In genomic region chr3:37863949-37864822, GRCh38 we compare ENCODE assay signal across 10 cellular contexts. TPM values are rescaled to one million over a fixed set of nuclear protein-coding genes. Genes with fewer than 3 reads are reported as not detected.
A peak's percentile ranks its signal among the peaks of the same experiment; 100 is the strongest.
DNase-seq lines count a peak whose midpoint lies in the region; ATAC-seq and TF ChIP-seq lines count a peak whose summit lies in the region.
"Had no signal": no experiment of that assay in that cellular context is flagged by ENCODE, and none has a peak within 500 bp of the region (broad histone marks: within the 10 kb centered on the region; RNA-seq: fewer than 3 reads in every experiment).

No MANE protein-coding gene starts in this region.

- peaks cover 12% of the 10 kb centered on the region for H3K79me1 ChIP-seq in trophoblast cell (ENCODE audit: low read length)

- no CpG with 5 or more reads among the region's 5 CpGs for WGBS in trophoblast cell (ENCODE audit: extremely low coverage, insufficient coverage, insufficient read length)

- H3K4ac ChIP-seq in trophoblast cell (ENCODE audit: low read depth, low read length): no peak overlapping the region

- peak overlapping the region; percentile 29 for H3K18ac ChIP-seq in trophoblast cell (ENCODE audit: low read length)

- no peak overlapping the region for H4K8ac ChIP-seq in trophoblast cell (ENCODE audit: low read depth, low read length)

- H3K27me3 ChIP-seq in trophoblast cell (ENCODE audit: insufficient read depth, low read length): no peaks in the 10 kb centered on the region
- H3K27me3 ChIP-seq: foreskin keratinocyte had no signal

- no peak overlapping the region for H2AK5ac ChIP-seq in trophoblast cell (ENCODE audit: low read length)

- no peaks in the 10 kb centered on the region for H3K9me3 Mint-ChIP-seq in endothelial cell (ENCODE audit: unreplicated experiment)

- peaks cover 12% of the 10 kb centered on the region for H3K79me2 ChIP-seq in trophoblast cell (ENCODE audit: control insufficient read depth, insufficient read depth, low read length, poor library complexity)

- ATAC-seq in GM18861 (IDR thresholded peaks at IDR 0.05; ENCODE audit: unreplicated experiment) (no peak), HG03378 (IDR thresholded peaks at IDR 0.05; ENCODE audit: unreplicated experiment) (no peak), GM21529 (IDR thresholded peaks at IDR 0.05; ENCODE audit: unreplicated experiment) (no peak)
- ATAC-seq: foreskin keratinocyte had no signal

- no peak for TF ChIP-seq CTCF in endothelial cell (IDR thresholded peaks at IDR 0.05; ENCODE audit: unreplicated experiment)

- no peaks in the 10 kb centered on the region for H3K9me3 ChIP-seq in trophoblast cell (ENCODE audit: insufficient read depth, low read depth, low read length)

- no peak overlapping the region for H4K12ac ChIP-seq in trophoblast cell (ENCODE audit: low read depth, low read length)

- no peak overlapping the region for H3K4me2 ChIP-seq in trophoblast cell (ENCODE audit: low read length)

- peak; percentile 27 for DNase-seq in DMS79 (lab: John Stamatoyannopoulos, UW)
- peak; percentile 11 for DNase-seq in NCI-H1105 (lab: John Stamatoyannopoulos, UW)
- no peak for DNase-seq in endothelial cell (ENCODE audit: low spot score)
- DNase-seq in trophoblast cell: no peak
- DNase-seq in NCI-H2196 (lab: John Stamatoyannopoulos, UW; ENCODE audit: unreplicated experiment): no peak
- DNase-seq: activated CD8-positive, alpha-beta memory T cell treated with anti-CD3 and anti-CD28 coated beads, Interleukin-2, amount 50 U/mL, for 48 hours; foreskin keratinocyte had no signal

- no peaks in the 10 kb centered on the region for H3K36me3 ChIP-seq in trophoblast cell (ENCODE audit: control insufficient read depth in 1 of 2, insufficient read depth in 2 of 2, low read length in 2 of 2)

- peak overlapping the region; percentile 100 for H3K4me3 Mint-ChIP-seq in endothelial cell (ENCODE audit: unreplicated experiment)

- H3K27me3 Mint-ChIP-seq in endothelial cell (ENCODE audit: unreplicated experiment): peaks cover 12% of the 10 kb centered on the region

- no peak overlapping the region for H3K23ac ChIP-seq in trophoblast cell (ENCODE audit: low read length)

- H3K4me3 ChIP-seq in trophoblast cell (ENCODE audit: low read depth, low read length): no peak overlapping the region

- peaks cover 24 to 29% of the 10 kb centered on the region in 2 experiments for H3K4me1 ChIP-seq in trophoblast cell (ENCODE audit: control insufficient read depth in 1 of 2, insufficient read depth in 2 of 2, low read length in 2 of 2)

- peaks cover 6% of the 10 kb centered on the region for H3K36me3 Mint-ChIP-seq in endothelial cell (ENCODE audit: low read depth, unreplicated experiment)

- H3K9ac ChIP-seq in trophoblast cell (ENCODE audit: low read length): no peak overlapping the region

- no peak overlapping the region for H2BK5ac ChIP-seq in trophoblast cell (ENCODE audit: low read depth, low read length, poor library complexity)

- no peak overlapping the region for H2BK120ac ChIP-seq in trophoblast cell (ENCODE audit: insufficient read depth, low read length, poor library complexity)

- H3K27ac Mint-ChIP-seq in endothelial cell (ENCODE audit: unreplicated experiment): peak overlapping the region; percentile 31

- no peak overlapping the region for H3K27ac ChIP-seq in trophoblast cell (ENCODE audit: low read depth, low read length)
- H3K27ac ChIP-seq: foreskin keratinocyte had no signal

- no peak overlapping the region for H3K14ac ChIP-seq in trophoblast cell (ENCODE audit: low read length)

- no peak overlapping the region for H2BK12ac ChIP-seq in trophoblast cell (ENCODE audit: low read length)

- H3K4me1 Mint-ChIP-seq in endothelial cell (ENCODE audit: unreplicated experiment): peaks cover 29% of the 10 kb centered on the region

- H2AFZ ChIP-seq in trophoblast cell (ENCODE audit: insufficient read depth, low read length, poor library complexity): no peak overlapping the region

- no peak overlapping the region for H4K91ac ChIP-seq in trophoblast cell (ENCODE audit: low read depth, low read length)

RNA-seq across cellular contexts. Expression of gene CTDSPL, which starts 2.5 kb away (rescaled TPM):
- total RNA-seq in endothelial cell (ENCODE audit: unreplicated experiment): 71.4 TPM
- 13.2 and 13.3 TPM in 2 replicates for polyA plus RNA-seq in trophoblast cell (2013)

Comparison
In these comparisons a context has a peak if more than half of its experiments do, and no peak if none do; other contexts are left out.
1. DNase-seq: peak in DMS79 (single experiment) and NCI-H1105 (single experiment); none in endothelial cell (single experiment), trophoblast cell (0 of 2) and NCI-H2196 (single experiment).